Comparison of ENCODE assay signal across 10 cellular contexts in the genomic region with DNA sequence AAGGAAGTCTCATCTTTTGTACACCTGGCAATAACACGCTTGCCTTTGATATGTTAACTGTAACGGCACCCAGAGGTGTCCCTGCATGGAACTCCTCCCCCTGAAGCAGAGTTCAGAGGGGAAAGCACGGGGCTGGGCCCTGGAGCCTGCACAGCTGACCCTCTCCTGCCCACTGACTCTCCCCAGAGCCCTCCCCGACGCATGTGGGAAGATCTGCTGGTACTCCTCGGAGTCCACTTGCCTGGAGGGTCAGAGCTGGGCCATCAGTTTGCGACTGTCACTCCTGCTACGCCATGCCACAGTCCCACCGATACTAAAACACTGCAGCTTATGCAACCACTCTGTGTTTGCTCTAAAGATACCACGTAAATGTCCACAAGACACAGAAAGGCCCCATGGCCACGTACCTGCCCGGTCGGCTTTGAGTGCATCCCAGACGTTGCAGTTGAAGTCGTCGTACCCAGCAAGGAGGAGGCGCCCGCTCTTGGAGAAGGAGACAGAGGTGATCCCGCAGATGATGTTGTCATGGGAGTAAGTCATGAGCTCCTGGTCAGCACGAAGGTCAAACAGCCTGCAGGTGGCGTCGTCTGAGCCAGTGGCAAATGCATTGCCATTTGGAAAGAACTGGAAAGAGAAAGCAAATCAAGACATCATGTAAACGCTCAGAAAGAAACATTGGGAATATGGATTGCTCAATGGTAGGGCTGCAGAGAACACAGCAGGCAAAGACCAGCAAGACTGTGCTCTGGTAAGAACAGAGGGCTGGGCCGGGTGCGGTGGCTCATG. TPM values are rescaled to one million over a fixed set of nuclear protein-coding genes. Genes with fewer than 3 reads are reported as not detected.
A peak's percentile ranks its signal among the peaks of the same experiment; 100 is the strongest.
DNase-seq lines count a peak whose midpoint lies in the region; ATAC-seq and TF ChIP-seq lines count a peak whose summit lies in the region.
"Had no signal": no experiment of that assay in that cellular context is flagged by ENCODE, and none has a peak within 500 bp of the region (broad histone marks: within the 10 kb centered on the region; RNA-seq: fewer than 3 reads in every experiment).

No MANE protein-coding gene starts in this region.

- DNase-seq in activated T-cell treated with anti-CD3 and anti-CD28 coated beads, Interleukin-2, amount 50 U/mL, for 24 hours: no peak
- no peak for DNase-seq in activated T-cell treated with anti-CD3 and anti-CD28 coated beads, Interleukin-2, amount 50 U/mL, for 72 hours
- peak; percentile 51 for DNase-seq in fibroblast of gingiva (ENCODE audit: low read depth)
- DNase-seq in stimulated activated CD8-positive, alpha-beta memory T cell treated with anti-CD3 and anti-CD28 coated beads, Interleukin-4, amount 100 ng/mL, for 48 hours: peak; percentile 44
- no peak for DNase-seq in HuH-7.5 (ENCODE audit: low spot score)
- DNase-seq in GOT3 (lab: John Stamatoyannopoulos, UW): no peak
- DNase-seq: stimulated activated CD4-positive, alpha-beta T cell treated with anti-CD3 and anti-CD28 coated beads, Interleukin-4, amount 100 ng/mL, for 1 hour had no signal

- H3K9me3 Mint-ChIP-seq in activated T-cell treated with anti-CD3 and anti-CD28 coated beads, Interleukin-2, amount 50 U/mL, for 24 hours: no peaks in the 10 kb centered on the region
- no peaks in the 10 kb centered on the region for H3K9me3 Mint-ChIP-seq in activated T-cell treated with anti-CD3 and anti-CD28 coated beads, Interleukin-2, amount 50 U/mL, for 72 hours
- H3K9me3 Mint-ChIP-seq: dendritic cell treated with granulocyte-macrophage colony-stimulating factor and Interleukin-4, amounts not matched to agents 40 ng/mL and 50 ng/mL, for 4 days had no signal

- ATAC-seq in activated T-cell treated with anti-CD3 and anti-CD28 coated beads, Interleukin-2, amount 50 U/mL, for 72 hours (replicated peaks in 1 of 2): no peak
- no peak for ATAC-seq in HG03520 (IDR thresholded peaks at IDR 0.05; ENCODE audit: unreplicated experiment)

- H3K27ac Mint-ChIP-seq in activated T-cell treated with anti-CD3 and anti-CD28 coated beads, Interleukin-2, amount 50 U/mL, for 24 hours: peak overlapping the region; percentile 26
- no peak overlapping the region for H3K27ac Mint-ChIP-seq in activated T-cell treated with anti-CD3 and anti-CD28 coated beads, Interleukin-2, amount 50 U/mL, for 72 hours

- H3K27me3 Mint-ChIP-seq in activated T-cell treated with anti-CD3 and anti-CD28 coated beads, Interleukin-2, amount 50 U/mL, for 24 hours: no peaks in the 10 kb centered on the region
- H3K27me3 Mint-ChIP-seq in activated T-cell treated with anti-CD3 and anti-CD28 coated beads, Interleukin-2, amount 50 U/mL, for 72 hours (ENCODE audit: low read depth): no peaks in the 10 kb centered on the region
- H3K27me3 Mint-ChIP-seq: dendritic cell treated with granulocyte-macrophage colony-stimulating factor and Interleukin-4, amounts not matched to agents 40 ng/mL and 50 ng/mL, for 4 days had no signal

- 0 out of 2 replicates have a peak, but pooled peaks cover 6% of the 10 kb centered on the region for H3F3A ChIP-seq in OCI-LY1 (ENCODE audit: insufficient read depth, low read length)

- H3K36me3 ChIP-seq in OCI-LY1 (ENCODE audit: insufficient read depth, low read length): peaks cover 91% of the 10 kb centered on the region

- no peaks in the 10 kb centered on the region for H3K27me3 ChIP-seq in OCI-LY1 (ENCODE audit: insufficient read depth, low read length)

- peaks cover 93% of the 10 kb centered on the region for H3K36me3 Mint-ChIP-seq in activated T-cell treated with anti-CD3 and anti-CD28 coated beads, Interleukin-2, amount 50 U/mL, for 24 hours (ENCODE audit: low read depth)
- H3K36me3 Mint-ChIP-seq in activated T-cell treated with anti-CD3 and anti-CD28 coated beads, Interleukin-2, amount 50 U/mL, for 72 hours (ENCODE audit: insufficient read depth in 2 of 2): peaks cover 12 to 42% of the 10 kb centered on the region in 2 donors

- H3K4me2 ChIP-seq in OCI-LY1 (ENCODE audit: low read length): no peak overlapping the region

- TF ChIP-seq CTCF in OCI-LY1 (IDR thresholded peaks at IDR 0.05; ENCODE audit: low read length): peak; percentile 70

- H3K9me3 ChIP-seq in OCI-LY1 (ENCODE audit: low read length): no peaks in the 10 kb centered on the region

- H3K4me1 Mint-ChIP-seq in activated T-cell treated with anti-CD3 and anti-CD28 coated beads, Interleukin-2, amount 50 U/mL, for 24 hours (ENCODE audit: low read depth): peaks cover 3% of the 10 kb centered on the region
- peaks cover 6% of the 10 kb centered on the region for H3K4me1 Mint-ChIP-seq in activated T-cell treated with anti-CD3 and anti-CD28 coated beads, Interleukin-2, amount 50 U/mL, for 72 hours (ENCODE audit: low read depth)

- H3K4me3 Mint-ChIP-seq in activated T-cell treated with anti-CD3 and anti-CD28 coated beads, Interleukin-2, amount 50 U/mL, for 24 hours: no peak overlapping the region
- H3K4me3 Mint-ChIP-seq in activated T-cell treated with anti-CD3 and anti-CD28 coated beads, Interleukin-2, amount 50 U/mL, for 72 hours: no peak overlapping the region
- H3K4me3 Mint-ChIP-seq: dendritic cell treated with granulocyte-macrophage colony-stimulating factor and Interleukin-4, amounts not matched to agents 40 ng/mL and 50 ng/mL, for 4 days had no signal

- no peak overlapping the region for H3K9ac ChIP-seq in OCI-LY1 (ENCODE audit: low read length)

- H3K27ac ChIP-seq in OCI-LY1 (ENCODE audit: low read depth, low read length, poor library complexity, severe bottlenecking): peak overlapping the region; percentile 74

- no peaks in the 10 kb centered on the region for H3K9me2 ChIP-seq in OCI-LY1 (ENCODE audit: low read depth, low read length)

- no peak overlapping the region for H3K4me3 ChIP-seq in OCI-LY1 (ENCODE audit: low read depth, low read length, poor library complexity, severe bottlenecking)

- no peaks in the 10 kb centered on the region for H3K79me2 ChIP-seq in OCI-LY1 (ENCODE audit: insufficient read depth, low read length)

- no peaks in the 10 kb centered on the region for H4K20me1 ChIP-seq in OCI-LY1 (ENCODE audit: insufficient read depth, low read length)

- peaks cover 8% of the 10 kb centered on the region for H3K4me1 ChIP-seq in OCI-LY1 (ENCODE audit: insufficient read depth, low read length, severe bottlenecking)

- H2AFZ ChIP-seq in OCI-LY1 (ENCODE audit: low read length): no peak overlapping the region

RNA-seq across cellular contexts. Expression of a gene that starts 10.6 kb away (rescaled TPM):
- 10 to 100 TPM; 54.0 to 54.5 TPM for total RNA-seq in activated T-cell treated with anti-CD3 and anti-CD28 coated beads, Interleukin-2, amount 50 U/mL, for 72 hours

Comparison
In these comparisons a context has a peak if more than half of its experiments do, and no peak if none do; other contexts are left out.
1. DNase-seq: peak in fibroblast of gingiva (single experiment) and stimulated activated CD8-positive, alpha-beta memory T cell treated with anti-CD3 and anti-CD28 coated beads, Interleukin-4, amount 100 ng/mL, for 48 hours (single experiment); none in activated T-cell treated with anti-CD3 and anti-CD28 coated beads, Interleukin-2, amount 50 U/mL, for 24 hours (single experiment), activated T-cell treated with anti-CD3 and anti-CD28 coated beads, Interleukin-2, amount 50 U/mL, for 72 hours (0 of 2), HuH-7.5 (single experiment) and GOT3 (single experiment).